In the genomic region with DNA sequence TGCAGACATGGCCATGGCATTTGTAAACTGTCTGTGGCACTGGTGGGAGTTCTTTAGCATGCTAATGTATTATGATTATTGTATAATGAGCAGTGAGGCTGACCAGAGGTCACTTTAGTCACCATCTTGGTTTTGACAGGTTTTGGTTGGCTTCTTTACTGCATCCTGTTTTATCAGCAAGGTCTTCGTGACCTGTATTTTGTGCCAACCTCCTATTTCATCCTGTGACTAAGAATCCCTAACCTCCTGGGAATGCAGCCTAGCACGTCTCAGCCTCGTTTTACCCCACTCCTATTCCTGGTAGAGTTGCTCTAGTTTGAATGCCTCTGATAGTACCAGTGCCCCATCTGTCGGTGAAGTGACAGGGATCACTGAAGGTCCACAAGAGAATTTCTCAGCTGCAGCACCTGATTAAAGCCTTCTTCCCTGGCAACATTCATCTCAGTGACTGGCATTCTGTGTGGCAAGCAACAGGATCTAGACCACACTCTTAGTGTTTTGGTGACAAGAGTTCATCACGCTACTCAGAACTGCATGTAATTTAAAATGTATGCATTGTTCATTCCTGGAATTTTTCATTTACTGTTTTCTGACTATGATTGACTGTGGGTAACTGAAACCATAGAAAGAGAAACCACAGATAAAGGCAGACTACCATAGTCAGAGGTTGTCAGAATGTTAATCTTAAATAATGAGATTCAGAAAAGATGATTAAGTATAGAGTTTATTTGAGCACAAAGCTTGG, we compare ENCODE assay signal across 20 cellular contexts. TPM values are rescaled to one million over a fixed set of nuclear protein-coding genes. Genes with fewer than 3 reads are reported as not detected.
"Had no signal": no experiment of that assay in that cellular context is flagged by ENCODE, and none has a peak within 500 bp of the region (broad histone marks: within the 10 kb centered on the region; RNA-seq: fewer than 3 reads in every experiment).

No MANE protein-coding gene starts in this region.

- DNase-seq: activated CD4-positive, alpha-beta memory T cell treated with anti-CD3 and anti-CD28 coated beads for 36 hours; activated CD4-positive, alpha-beta T cell treated with anti-CD3 and anti-CD28 coated beads for 36 hours; activated naive CD8-positive, alpha-beta T cell treated with anti-CD3 and anti-CD28 coated beads for 36 hours; amygdala; brain microvascular endothelial cell; central memory CD4-positive, alpha-beta T cell; erythroblast; gastrocnemius medialis; immature natural killer cell; mesendoderm; naive thymus-derived CD8-positive, alpha-beta T cell; pancreas; sigmoid colon; stimulated activated CD4-positive, alpha-beta T cell treated with anti-CD3 and anti-CD28 coated beads, Interleukin-4, amount 100 ng/mL, for 24 hours; stomach; testis had no signal

- H3K4me1 ChIP-seq: gastrocnemius medialis, pancreas, stomach, testis had no signal

- H3K9me3 Mint-ChIP-seq: activated CD4-positive, alpha-beta memory T cell treated with anti-CD3 and anti-CD28 coated beads for 36 hours; activated naive CD8-positive, alpha-beta T cell treated with anti-CD3 and anti-CD28 coated beads for 36 hours had no signal

- H3K4me3 Mint-ChIP-seq: activated CD4-positive, alpha-beta memory T cell treated with anti-CD3 and anti-CD28 coated beads for 36 hours; activated CD4-positive, alpha-beta T cell treated with anti-CD3 and anti-CD28 coated beads for 36 hours; activated naive CD8-positive, alpha-beta T cell treated with anti-CD3 and anti-CD28 coated beads for 36 hours; immature natural killer cell; naive thymus-derived CD8-positive, alpha-beta T cell; stimulated activated effector memory CD8-positive, alpha-beta T cell treated with anti-CD3 and anti-CD28 coated beads, Interleukin-12 subunit alpha, Interleukin-12 subunit beta, amount 100 ng/mL, for 72 hours; WTC11 had no signal

- H3K27ac Mint-ChIP-seq: activated CD4-positive, alpha-beta memory T cell treated with anti-CD3 and anti-CD28 coated beads for 36 hours; activated CD4-positive, alpha-beta T cell treated with anti-CD3 and anti-CD28 coated beads for 36 hours; activated naive CD8-positive, alpha-beta T cell treated with anti-CD3 and anti-CD28 coated beads for 36 hours; immature natural killer cell; naive thymus-derived CD8-positive, alpha-beta T cell; stimulated activated effector memory CD8-positive, alpha-beta T cell treated with anti-CD3 and anti-CD28 coated beads, Interleukin-12 subunit alpha, Interleukin-12 subunit beta, amount 100 ng/mL, for 72 hours; WTC11 had no signal

- H3K9me3 ChIP-seq: gastrocnemius medialis, pancreas, sigmoid colon, stomach, testis had no signal

- H3K4me3 ChIP-seq: coronary artery, gastrocnemius medialis, pancreas, sigmoid colon, stomach, testis had no signal

- H3K36me3 Mint-ChIP-seq: activated CD4-positive, alpha-beta memory T cell treated with anti-CD3 and anti-CD28 coated beads for 36 hours; activated naive CD8-positive, alpha-beta T cell treated with anti-CD3 and anti-CD28 coated beads for 36 hours; immature natural killer cell; naive thymus-derived CD8-positive, alpha-beta T cell; stimulated activated effector memory CD8-positive, alpha-beta T cell treated with anti-CD3 and anti-CD28 coated beads, Interleukin-12 subunit alpha, Interleukin-12 subunit beta, amount 100 ng/mL, for 72 hours had no signal

- H3K27ac ChIP-seq: brain microvascular endothelial cell, coronary artery, gastrocnemius medialis, pancreas, stomach, testis had no signal

- H3K36me3 ChIP-seq: brain microvascular endothelial cell, gastrocnemius medialis, pancreas, sigmoid colon, stomach had no signal

- H3K27me3 ChIP-seq: brain microvascular endothelial cell, gastrocnemius medialis, pancreas, sigmoid colon, stomach, testis had no signal

- H3K4me1 Mint-ChIP-seq: activated CD4-positive, alpha-beta T cell treated with anti-CD3 and anti-CD28 coated beads for 36 hours; activated naive CD8-positive, alpha-beta T cell treated with anti-CD3 and anti-CD28 coated beads for 36 hours; immature natural killer cell; naive thymus-derived CD8-positive, alpha-beta T cell; stimulated activated effector memory CD8-positive, alpha-beta T cell treated with anti-CD3 and anti-CD28 coated beads, Interleukin-12 subunit alpha, Interleukin-12 subunit beta, amount 100 ng/mL, for 72 hours had no signal

- H3K27me3 Mint-ChIP-seq: activated CD4-positive, alpha-beta memory T cell treated with anti-CD3 and anti-CD28 coated beads for 36 hours; activated CD4-positive, alpha-beta T cell treated with anti-CD3 and anti-CD28 coated beads for 36 hours; activated naive CD8-positive, alpha-beta T cell treated with anti-CD3 and anti-CD28 coated beads for 36 hours; naive thymus-derived CD8-positive, alpha-beta T cell had no signal

- ATAC-seq: activated CD4-positive, alpha-beta T cell treated with anti-CD3 and anti-CD28 coated beads for 36 hours; gastrocnemius medialis; naive thymus-derived CD8-positive, alpha-beta T cell; stimulated activated effector memory CD8-positive, alpha-beta T cell treated with anti-CD3 and anti-CD28 coated beads, Interleukin-12 subunit alpha, Interleukin-12 subunit beta, amount 100 ng/mL, for 72 hours; WTC11 had no signal

RNA-seq across cellular contexts. Expression of gene GPR39, which starts 43.0 kb away (rescaled TPM):
- total RNA-seq: activated CD4-positive, alpha-beta memory T cell treated with anti-CD3 and anti-CD28 coated beads for 36 hours; activated CD4-positive, alpha-beta T cell treated with anti-CD3 and anti-CD28 coated beads for 36 hours; activated naive CD8-positive, alpha-beta T cell treated with anti-CD3 and anti-CD28 coated beads for 36 hours; naive thymus-derived CD8-positive, alpha-beta T cell; T-helper 2 cell treated with Interferon-gamma antibody and Interleukin-4, amounts not matched to agents 100 ng/mL and 5 ng/mL, for 36 hours had no signal
- polyA plus RNA-seq: immature natural killer cell; naive thymus-derived CD8-positive, alpha-beta T cell had no signal
